26 cellular contexts compared by ENCODE assay signal in genomic region chr12:85759217-85759616, GRCh38.
"Had no signal": no experiment of that assay in that cellular context is flagged by ENCODE, and none has a peak within 500 bp of the region (broad histone marks: within the 10 kb centered on the region; RNA-seq: fewer than 3 reads in every experiment).

No MANE protein-coding gene starts in this region.

- DNase-seq: natural killer cell; occipital lobe; ovary; posterior cingulate gyrus; psoas muscle; right cardiac atrium; right lobe of liver; sigmoid colon; spleen; stimulated activated CD4-positive, alpha-beta T cell treated with anti-CD3 and anti-CD28 coated beads, Interleukin-12 subunit alpha, Interleukin-12 subunit beta, amount 100 ng/mL, for 4 hours; stimulated activated CD4-positive, alpha-beta T cell treated with anti-CD3 and anti-CD28 coated beads, Interleukin-1b, Interleukin-23, amount 100 ng/mL, for 48 hours; stimulated activated CD4-positive, alpha-beta T cell treated with anti-CD3 and anti-CD28 coated beads, Interleukin-4, amount 100 ng/mL, for 24 hours; stimulated activated naive B cell treated with anti-CD40 and anti-IgM and Interleukin-4, amounts not matched to agents 10 μg/mL and 1 μg/mL and 100 μg/mL, for 72 hours; stimulated activated naive CD4-positive, alpha-beta T cell treated with Interleukin-2 at 50 U/mL for 16 hours; stomach; thyroid gland; trophoblast cell; upper lobe of left lung had no signal

- H3K9me3 ChIP-seq: ovary, psoas muscle, right lobe of liver, thyroid gland, vagina had no signal

- FAIRE-seq: urothelium cell line had no signal

- H3K4me1 ChIP-seq: neural progenitor cell, parathyroid adenoma, psoas muscle, right lobe of liver, sigmoid colon, spleen, stomach, thyroid gland, tibial nerve, upper lobe of left lung, vagina had no signal

- H3K36me3 ChIP-seq: neural progenitor cell, ovary, right lobe of liver, sigmoid colon, spleen, stomach, thoracic aorta, thyroid gland, tibial nerve, upper lobe of left lung, vagina had no signal

- H3K27ac ChIP-seq: neural progenitor cell, ovary, parathyroid adenoma, psoas muscle, right lobe of liver, sigmoid colon, spleen, stomach, thoracic aorta, thyroid gland, tibial nerve, upper lobe of left lung, vagina had no signal

- H3K27me3 ChIP-seq: neural progenitor cell, ovary, right lobe of liver, sigmoid colon, spleen, stomach, thyroid gland, tibial nerve, upper lobe of left lung, vagina had no signal

- ATAC-seq: natural killer cell; psoas muscle; right cardiac atrium; right lobe of liver; stimulated activated effector memory CD8-positive, alpha-beta T cell treated with anti-CD3 and anti-CD28 coated beads, Interleukin-12 subunit alpha, Interleukin-12 subunit beta, amount 100 ng/mL, for 72 hours; stimulated activated naive B cell treated with anti-CD40 and anti-IgM and Interleukin-4, amounts not matched to agents 10 μg/mL and 1 μg/mL and 100 μg/mL, for 72 hours had no signal

- H3K4me3 ChIP-seq: neural progenitor cell, ovary, psoas muscle, right lobe of liver, sigmoid colon, smooth muscle cell, spleen, stomach, thoracic aorta, thyroid gland, tibial nerve, upper lobe of left lung, vagina had no signal
